Comparison of ENCODE assay signal across 25 cellular contexts in the genomic region with DNA sequence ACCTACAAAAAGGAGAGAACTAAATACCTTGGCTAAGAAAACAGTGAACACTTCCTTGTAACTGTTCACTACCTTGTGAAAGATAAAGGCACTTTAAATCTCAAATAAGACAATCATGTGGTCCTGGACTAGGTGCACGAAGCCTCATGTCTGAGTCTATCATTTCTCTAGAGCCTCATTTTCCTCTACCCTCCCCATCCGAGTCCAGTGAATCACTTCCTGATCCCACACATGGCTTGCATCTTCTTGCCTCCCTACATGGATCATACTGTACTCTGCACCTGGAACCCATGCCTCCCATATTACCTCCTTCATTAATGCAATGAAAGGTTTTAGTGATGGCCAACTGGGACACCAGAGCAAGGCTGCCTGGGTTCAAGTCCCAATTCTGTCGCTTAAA. TPM values are rescaled to one million over a fixed set of nuclear protein-coding genes. Genes with fewer than 3 reads are reported as not detected.
DNase-seq lines count a peak whose midpoint lies in the region; ATAC-seq and TF ChIP-seq lines count a peak whose summit lies in the region.
"Had no signal": no experiment of that assay in that cellular context is flagged by ENCODE, and none has a peak within 500 bp of the region (broad histone marks: within the 10 kb centered on the region; RNA-seq: fewer than 3 reads in every experiment).

No MANE protein-coding gene starts in this region.

- POLR2A ChIA-PET in RWPE1 (lab: Yijun Ruan, JAX; ENCODE audit: low non-redundant PET), result no interaction called here

- H3K9me3 Mint-ChIP-seq in activated T-helper 2 cell treated with anti-CD3 and anti-CD28 coated beads, Interferon-gamma antibody, Interleukin-2, Interleukin-4, amounts not matched to agents 10 μg/mL and 5 μg/mL and 100 μg/mL, durations not matched to agents 14 hours and 24 hours and 36 hours, result no peaks in the 10 kb centered on the region
- H3K9me3 Mint-ChIP-seq: CD8-positive, alpha-beta memory T cell had no signal

- CTCF ChIA-PET in RWPE1 (lab: Yijun Ruan, JAX), result no interaction called here

- H3K27me3 Mint-ChIP-seq in activated T-helper 2 cell treated with anti-CD3 and anti-CD28 coated beads, Interferon-gamma antibody, Interleukin-2, Interleukin-4, amounts not matched to agents 10 μg/mL and 5 μg/mL and 100 μg/mL, durations not matched to agents 14 hours and 24 hours and 36 hours (ENCODE audit: low read depth), result no peaks in the 10 kb centered on the region
- H3K27me3 Mint-ChIP-seq: CD8-positive, alpha-beta memory T cell had no signal

- no peak for ATAC-seq in GM21737 (IDR thresholded peaks at IDR 0.05; ENCODE audit: unreplicated experiment)
- ATAC-seq: GM12878, HepG2 had no signal

- H3K36me3 Mint-ChIP-seq in activated T-helper 2 cell treated with anti-CD3 and anti-CD28 coated beads, Interferon-gamma antibody, Interleukin-2, Interleukin-4, amounts not matched to agents 10 μg/mL and 5 μg/mL and 100 μg/mL, durations not matched to agents 14 hours and 24 hours and 36 hours (ENCODE audit: low read depth), result peaks cover 46% of the 10 kb centered on the region

- peaks cover 18% of the 10 kb centered on the region for H3K4me1 Mint-ChIP-seq in activated T-helper 2 cell treated with anti-CD3 and anti-CD28 coated beads, Interferon-gamma antibody, Interleukin-2, Interleukin-4, amounts not matched to agents 10 μg/mL and 5 μg/mL and 100 μg/mL, durations not matched to agents 14 hours and 24 hours and 36 hours (ENCODE audit: low read depth)

- H3K4me3 Mint-ChIP-seq in activated T-helper 2 cell treated with anti-CD3 and anti-CD28 coated beads, Interferon-gamma antibody, Interleukin-2, Interleukin-4, amounts not matched to agents 10 μg/mL and 5 μg/mL and 100 μg/mL, durations not matched to agents 14 hours and 24 hours and 36 hours (ENCODE audit: low read depth), result no peak overlapping the region
- H3K4me3 Mint-ChIP-seq: CD8-positive, alpha-beta memory T cell had no signal

- no peak for TF ChIP-seq CTCF in RWPE1 (conservative IDR thresholded peaks at IDR 0.05; ENCODE audit: low read depth)

- intact Hi-C loops in activated T-helper 2 cell treated with anti-CD3 and anti-CD28 coated beads, Interferon-gamma antibody, Interleukin-2, Interleukin-4, amounts not matched to agents 10 μg/mL and 5 μg/mL and 100 μg/mL, durations not matched to agents 14 hours and 24 hours and 36 hours (cut with micrococcal nuclease), result no loop called here

- no peak overlapping the region for H3K27ac ChIP-seq in RWPE1
- H3K27ac ChIP-seq: PC-9, SK-N-MC had no signal

- no peak overlapping the region for H3K27ac Mint-ChIP-seq in activated T-helper 2 cell treated with anti-CD3 and anti-CD28 coated beads, Interferon-gamma antibody, Interleukin-2, Interleukin-4, amounts not matched to agents 10 μg/mL and 5 μg/mL and 100 μg/mL, durations not matched to agents 14 hours and 24 hours and 36 hours
- H3K27ac Mint-ChIP-seq: CD8-positive, alpha-beta memory T cell had no signal

- DNase-seq in ELR (ENCODE audit: low read depth), result peak; percentile 19
- DNase-seq in HT1080 (ENCODE audit: low read depth), result peak; percentile 58
- DNase-seq in RWPE1 (ENCODE audit: low spot score), result peak; percentile 18
- no peak for DNase-seq in stimulated activated CD4-positive, alpha-beta T cell treated with anti-CD3 and anti-CD28 coated beads, Interleukin-12 subunit alpha, Interleukin-12 subunit beta, amount 100 ng/mL, for 4 hours
- DNase-seq in GDM1 (lab: John Stamatoyannopoulos, UW), result no peak
- no peak for DNase-seq in activated T-helper 2 cell treated with anti-CD3 and anti-CD28 coated beads, Interferon-gamma antibody, Interleukin-2, Interleukin-4, amounts not matched to agents 10 μg/mL and 5 μg/mL and 100 μg/mL, durations not matched to agents 14 hours and 24 hours and 36 hours (ENCODE audit: low spot score)
- DNase-seq: BE2C; CD8-positive, alpha-beta memory T cell; DND-41; GOT3; Karpas-422; MV-4-11; NCI-H1105; NCI-H1436 treated with DMSO at 0.1 percent for 48 hours; NCI-H187 treated with DMSO at 0.1 percent for 48 hours; NCI-H446; NCI-H524 treated with DMSO at 0.1 percent for 48 hours; NCI-H774; PC-9; SHP77 treated with DMSO at 0.1 percent for 48 hours had no signal

RNA-seq across cellular contexts. Expression of gene SNX10, which starts 34.5 kb away (rescaled TPM):
- total RNA-seq in HT1080 (2014; rRNA removed; shearing (Covaris generic)), result 3.2 and 3.8 TPM in 2 replicates
- 10.1 and 12.9 TPM in 2 replicates for polyA plus RNA-seq in HT1080 (2015; cell fraction: cytosol; rRNA removed)
- 3.7 and 4.4 TPM in 2 replicates for polyA plus RNA-seq in HT1080 (2015; cell fraction: nucleus; rRNA removed)
- total RNA-seq in activated T-helper 2 cell treated with anti-CD3 and anti-CD28 coated beads, Interferon-gamma antibody, Interleukin-2, Interleukin-4, amounts not matched to agents 10 μg/mL and 5 μg/mL and 100 μg/mL, durations not matched to agents 14 hours and 24 hours and 36 hours, result 54.9 and 59.3 TPM in 2 replicates
- total RNA-seq: HT-29 had no signal

Comparison
In these comparisons a context has a peak if more than half of its experiments do, and no peak if none do; other contexts are left out.
1. DNase-seq: peak in ELR (single experiment), HT1080 (single experiment) and RWPE1 (single experiment); none in stimulated activated CD4-positive, alpha-beta T cell treated with anti-CD3 and anti-CD28 coated beads, Interleukin-12 subunit alpha, Interleukin-12 subunit beta, amount 100 ng/mL, for 4 hours (single experiment), GDM1 (single experiment) and activated T-helper 2 cell treated with anti-CD3 and anti-CD28 coated beads, Interferon-gamma antibody, Interleukin-2, Interleukin-4, amounts not matched to agents 10 μg/mL and 5 μg/mL and 100 μg/mL, durations not matched to agents 14 hours and 24 hours and 36 hours (single experiment).
2. RNA of gene SNX10, which starts 34.5 kb away (total RNA-seq): 54.9 to 59.3 TPM in activated T-helper 2 cell treated with anti-CD3 and anti-CD28 coated beads, Interferon-gamma antibody, Interleukin-2, Interleukin-4, amounts not matched to agents 10 μg/mL and 5 μg/mL and 100 μg/mL, durations not matched to agents 14 hours and 24 hours and 36 hours; 3.2 to 3.8 TPM in HT1080; every median in the first group is over 10 times any median in the second.